ENCODE assay signal across 23 cellular contexts in the genomic region with DNA sequence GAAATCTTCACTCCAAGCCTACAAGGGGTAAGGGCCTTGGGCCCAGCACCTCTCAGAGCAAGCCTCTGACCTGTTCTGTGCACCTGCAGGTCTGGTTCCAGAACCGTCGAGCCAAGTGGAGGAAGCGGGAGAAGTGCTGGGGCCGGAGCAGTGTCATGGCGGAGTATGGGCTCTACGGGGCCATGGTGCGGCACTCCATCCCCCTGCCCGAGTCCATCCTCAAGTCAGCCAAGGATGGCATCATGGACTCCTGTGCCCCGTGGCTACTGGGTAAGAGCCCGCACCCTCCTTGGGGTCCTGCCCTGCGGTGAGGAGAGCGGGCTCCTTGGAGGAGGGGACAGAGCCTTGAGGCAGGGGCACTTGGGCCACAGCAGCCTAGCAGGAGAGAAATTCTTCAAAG. TPM values are rescaled to one million over a fixed set of nuclear protein-coding genes. Genes with fewer than 3 reads are reported as not detected.
"Had no signal": no experiment of that assay in that cellular context is flagged by ENCODE, and none has a peak within 500 bp of the region (broad histone marks: within the 10 kb centered on the region; RNA-seq: fewer than 3 reads in every experiment).

No MANE protein-coding gene starts in this region.

- H3K36me3 Mint-ChIP-seq: activated CD8-positive, alpha-beta memory T cell treated with anti-CD3 and anti-CD28 coated beads, Interleukin-2, amount 10 ng/mL, durations not matched to agents 7 days and 5 days; activated naive CD4-positive, alpha-beta T cell treated with anti-CD3 and anti-CD28 coated beads, Interleukin-2, amount 10 ng/mL, durations not matched to agents 7 days and 5 days; naive thymus-derived CD4-positive, alpha-beta T cell had no signal

- H3K27me3 Mint-ChIP-seq: central memory CD8-positive, alpha-beta T cell had no signal

- H3K9me3 Mint-ChIP-seq: activated CD4-positive, alpha-beta memory T cell treated with anti-CD3 and anti-CD28 coated beads, Interleukin-2, amount 10 ng/mL, durations not matched to agents 7 days and 5 days; activated naive CD4-positive, alpha-beta T cell treated with anti-CD3 and anti-CD28 coated beads, Interleukin-2, amount 10 ng/mL, durations not matched to agents 7 days and 5 days; activated T-helper 2 cell treated with anti-CD3 and anti-CD28 coated beads, Interferon-gamma antibody, Interleukin-2, Interleukin-4, amounts not matched to agents 10 μg/mL and 5 μg/mL and 100 μg/mL, durations not matched to agents 14 hours and 24 hours and 36 hours; central memory CD8-positive, alpha-beta T cell; naive thymus-derived CD4-positive, alpha-beta T cell; stimulated activated naive CD8-positive, alpha-beta T cell treated with anti-CD3 and anti-CD28 coated beads, Interleukin-15, Interleukin-2, amounts not matched to agents 100 ng/mL and 50 ng/mL, for 24 hours had no signal

- DNase-seq: activated CD4-positive, alpha-beta memory T cell treated with anti-CD3 and anti-CD28 coated beads, Interleukin-2, amount 10 ng/mL, durations not matched to agents 7 days and 5 days; activated CD4-positive, alpha-beta T cell treated with anti-CD3 and anti-CD28 coated beads for 36 hours; activated CD8-positive, alpha-beta memory T cell treated with anti-CD3 and anti-CD28 coated beads, Interleukin-2, amount 10 ng/mL, durations not matched to agents 7 days and 5 days; activated naive CD4-positive, alpha-beta T cell treated with anti-CD3 and anti-CD28 coated beads, Interleukin-2, amount 10 ng/mL, durations not matched to agents 7 days and 5 days; aorta; colonic mucosa; gastrocnemius medialis; head of caudate nucleus; kidney; mucosa of descending colon; naive thymus-derived CD4-positive, alpha-beta T cell; occipital lobe; SJCRH30; stimulated activated CD4-positive, alpha-beta T cell treated with anti-CD3 and anti-CD28 coated beads, Interleukin-2, amount 100 ng/mL, for 24 hours; WERI-Rb-1 had no signal

- H3K27ac Mint-ChIP-seq: activated CD4-positive, alpha-beta memory T cell treated with anti-CD3 and anti-CD28 coated beads, Interleukin-2, amount 10 ng/mL, durations not matched to agents 7 days and 5 days; activated CD4-positive, alpha-beta T cell treated with anti-CD3 and anti-CD28 coated beads for 36 hours; activated CD8-positive, alpha-beta memory T cell treated with anti-CD3 and anti-CD28 coated beads, Interleukin-2, amount 10 ng/mL, durations not matched to agents 7 days and 5 days; activated naive CD4-positive, alpha-beta T cell treated with anti-CD3 and anti-CD28 coated beads, Interleukin-2, amount 10 ng/mL, durations not matched to agents 7 days and 5 days; activated T-helper 2 cell treated with anti-CD3 and anti-CD28 coated beads, Interferon-gamma antibody, Interleukin-2, Interleukin-4, amounts not matched to agents 10 μg/mL and 5 μg/mL and 100 μg/mL, durations not matched to agents 14 hours and 24 hours and 36 hours; naive thymus-derived CD4-positive, alpha-beta T cell; stimulated activated naive CD8-positive, alpha-beta T cell treated with anti-CD3 and anti-CD28 coated beads, Interleukin-15, Interleukin-2, amounts not matched to agents 100 ng/mL and 50 ng/mL, for 24 hours had no signal

- H3K4me3 Mint-ChIP-seq: activated CD4-positive, alpha-beta memory T cell treated with anti-CD3 and anti-CD28 coated beads, Interleukin-2, amount 10 ng/mL, durations not matched to agents 7 days and 5 days; activated CD4-positive, alpha-beta T cell treated with anti-CD3 and anti-CD28 coated beads for 36 hours; activated CD8-positive, alpha-beta memory T cell treated with anti-CD3 and anti-CD28 coated beads, Interleukin-2, amount 10 ng/mL, durations not matched to agents 7 days and 5 days; activated naive CD4-positive, alpha-beta T cell treated with anti-CD3 and anti-CD28 coated beads, Interleukin-2, amount 10 ng/mL, durations not matched to agents 7 days and 5 days had no signal

- ATAC-seq: activated CD4-positive, alpha-beta T cell treated with anti-CD3 and anti-CD28 coated beads for 36 hours; activated CD8-positive, alpha-beta memory T cell treated with anti-CD3 and anti-CD28 coated beads, Interleukin-2, amount 10 ng/mL, durations not matched to agents 7 days and 5 days; gastrocnemius medialis; left lobe of liver; mucosa of descending colon; naive thymus-derived CD4-positive, alpha-beta T cell had no signal

RNA-seq across cellular contexts. Expression of gene VSX2, which starts 20.3 kb away (rescaled TPM):
- total RNA-seq: activated CD4-positive, alpha-beta memory T cell treated with anti-CD3 and anti-CD28 coated beads, Interleukin-2, amount 10 ng/mL, durations not matched to agents 7 days and 5 days; activated CD4-positive, alpha-beta T cell treated with anti-CD3 and anti-CD28 coated beads for 36 hours; activated CD8-positive, alpha-beta memory T cell treated with anti-CD3 and anti-CD28 coated beads, Interleukin-2, amount 10 ng/mL, durations not matched to agents 7 days and 5 days; activated T-helper 2 cell treated with anti-CD3 and anti-CD28 coated beads, Interferon-gamma antibody, Interleukin-2, Interleukin-4, amounts not matched to agents 10 μg/mL and 5 μg/mL and 100 μg/mL, durations not matched to agents 14 hours and 24 hours and 36 hours; aorta; colonic mucosa; gastrocnemius medialis; kidney; left lobe of liver; mucosa of descending colon; naive thymus-derived CD4-positive, alpha-beta T cell; occipital lobe; posterior vena cava; right atrium auricular region; T-helper 2 cell treated with Interferon-gamma antibody and Interleukin-4, amounts not matched to agents 100 ng/mL and 5 ng/mL, for 36 hours; tibial nerve had no signal
